In genomic region chr1:154956557-154956956, GRCh38 we compare ENCODE assay signal across 6 cellular contexts. TPM values are rescaled to one million over a fixed set of nuclear protein-coding genes. Genes with fewer than 3 reads are reported as not detected.
DNase-seq lines count a peak whose midpoint lies in the region; TF ChIP-seq lines count a peak whose summit lies in the region.

No MANE protein-coding gene starts in this region.

- peak overlapping the region; percentile 90 for H3K4me3 Mint-ChIP-seq in osteocyte (ENCODE audit: unreplicated experiment)

- H3K4me3 ChIP-seq in Jurkat, Clone E6-1 (ENCODE audit: low read length), result peak overlapping the region; percentile 64

- H3K27ac Mint-ChIP-seq in osteocyte (ENCODE audit: unreplicated experiment), result peak overlapping the region; percentile 98

- H3K4me1 Mint-ChIP-seq in osteocyte (ENCODE audit: unreplicated experiment), result peaks cover 58% of the 10 kb centered on the region

- TF ChIP-seq CTCF in osteocyte (IDR thresholded peaks at IDR 0.05) (no peak), GM13976 (IDR thresholded peaks at IDR 0.05; ENCODE audit: borderline replicate concordance, control extremely low read depth, extremely low read depth, insufficient read depth, missing control alignments) (no peak)

- no peak for DNase-seq in Jurkat, Clone E6-1 (ENCODE audit: low read depth, low spot score)
- DNase-seq in osteocyte (ENCODE audit: extremely low spot score, unreplicated experiment) (no peak), GM13976 (ENCODE audit: low spot score) (no peak), SIG-M5 treated with dmso at 0.1 percent for 504 hours (lab: John Stamatoyannopoulos, UW; ENCODE audit: unreplicated experiment) (no peak), Ammon's horn (ENCODE audit: low spot score) (no peak)

- in situ Hi-C loops in GM13976 (cut with MboI; ENCODE audit: low sequenced_read_pairs, unreplicated experiment), result no loop called here

- H3K9me3 Mint-ChIP-seq in osteocyte (ENCODE audit: unreplicated experiment), result no peaks in the 10 kb centered on the region

- H3K27me3 Mint-ChIP-seq in osteocyte (ENCODE audit: unreplicated experiment), result no peaks in the 10 kb centered on the region

- peaks cover 6% of the 10 kb centered on the region for H3K36me3 Mint-ChIP-seq in osteocyte (ENCODE audit: unreplicated experiment)

- H3K27ac ChIP-seq in cingulate gyrus (ENCODE audit: low read depth, low read length), result peak overlapping the region; percentile 96

RNA-seq across cellular contexts. Expression of gene PBXIP1, which starts 0.7 kb away (rescaled TPM):
- polyA plus RNA-seq in Jurkat, Clone E6-1 (2012; ENCODE audit: insufficient read depth, insufficient read length), result 24.7 TPM
- 90.1 and 92.6 TPM in 2 replicates for total RNA-seq in osteocyte

RNA-seq across cellular contexts. Expression of gene PYGO2, which starts 5.0 kb away (rescaled TPM):
- polyA plus RNA-seq in Jurkat, Clone E6-1 (2012; ENCODE audit: insufficient read depth, insufficient read length), result 38.0 TPM
- total RNA-seq in osteocyte, result 29.2 and 30.4 TPM in 2 replicates

RNA-seq across cellular contexts. Expression of gene SHC1, which starts 14.0 kb away (rescaled TPM):
- polyA plus RNA-seq in Jurkat, Clone E6-1 (2012; ENCODE audit: insufficient read depth, insufficient read length), result 40.0 TPM
- 219 and 239 TPM in 2 replicates for total RNA-seq in osteocyte

RNA-seq across cellular contexts. Expression of gene CKS1B, which starts 17.9 kb away (rescaled TPM):
- polyA plus RNA-seq in Jurkat, Clone E6-1 (2012; ENCODE audit: insufficient read depth, insufficient read length), result 355 TPM
- 38.5 and 39.6 TPM in 2 replicates for total RNA-seq in osteocyte

RNA-seq across cellular contexts. Expression of gene PMVK, which starts 20.0 kb away (rescaled TPM):
- polyA plus RNA-seq in Jurkat, Clone E6-1 (2012; ENCODE audit: insufficient read depth, insufficient read length), result 73.2 TPM
- 29.5 and 34.5 TPM in 2 replicates for total RNA-seq in osteocyte
